ENCODE assay signal across 9 cellular contexts in the genomic region with DNA sequence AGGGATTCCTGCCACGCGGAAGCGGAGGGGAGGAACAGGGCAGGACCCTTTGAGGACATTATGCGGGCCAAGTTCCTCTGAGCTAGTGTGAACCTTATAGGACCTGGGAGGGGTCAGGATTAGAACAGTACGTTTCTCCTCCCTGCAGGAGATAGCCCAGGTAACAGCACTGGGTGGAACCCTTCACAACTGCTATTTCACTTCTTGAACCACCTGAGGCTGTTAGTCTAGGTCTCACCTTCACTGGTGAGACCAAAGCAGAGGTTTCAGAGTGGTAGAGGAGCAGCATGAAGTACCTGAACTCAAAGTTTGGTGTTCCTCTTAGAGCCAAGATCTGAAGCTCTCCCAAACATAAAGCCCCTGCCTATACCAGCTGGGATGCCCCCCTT. TPM values are rescaled to one million over a fixed set of nuclear protein-coding genes. Genes with fewer than 3 reads are reported as not detected.
DNase-seq lines count a peak whose midpoint lies in the region; ATAC-seq and TF ChIP-seq lines count a peak whose summit lies in the region.
"Had no signal": no experiment of that assay in that cellular context is flagged by ENCODE, and none has a peak within 500 bp of the region (broad histone marks: within the 10 kb centered on the region; RNA-seq: fewer than 3 reads in every experiment).

No MANE protein-coding gene starts in this region.

- no peak overlapping the region for H3K23ac ChIP-seq in mesendoderm (ENCODE audit: low read length)

- peaks cover under 1% of the 10 kb centered on the region for H3K79me2 ChIP-seq in mesendoderm (ENCODE audit: control insufficient read depth, insufficient read depth, low read length)

- peaks cover 3% of the 10 kb centered on the region for H3K79me1 ChIP-seq in mesendoderm (ENCODE audit: low read length)

- H3K9me3 Mint-ChIP-seq in activated naive CD4-positive, alpha-beta T cell treated with anti-CD3 and anti-CD28 coated beads, Interleukin-2, amount 10 ng/mL, durations not matched to agents 7 days and 5 days: no peaks in the 10 kb centered on the region

- H2BK5ac ChIP-seq in mesendoderm (ENCODE audit: low read length): peak overlapping the region; percentile 11

- peak overlapping the region; percentile 85 for H3K56ac ChIP-seq in mesendoderm (ENCODE audit: low read length)

- in situ Hi-C loops in brain microvascular endothelial cell (cut with HindIII; ENCODE audit: low pct_ligation_motif_present, low sequenced_read_pairs): no loop called here

- no peak overlapping the region for H2BK15ac ChIP-seq in mesendoderm (replicated peaks; ENCODE audit: low read depth)

- no peaks in the 10 kb centered on the region for H3K27me3 Mint-ChIP-seq in activated naive CD4-positive, alpha-beta T cell treated with anti-CD3 and anti-CD28 coated beads, Interleukin-2, amount 10 ng/mL, durations not matched to agents 7 days and 5 days

- no peak for TF ChIP-seq POLR2A in upper lobe of left lung (IDR thresholded peaks at IDR 0.05)

- CTCF ChIA-PET in activated naive CD4-positive, alpha-beta T cell treated with anti-CD3 and anti-CD28 coated beads, Interleukin-2, amount 10 ng/mL, durations not matched to agents 7 days and 5 days (lab: Charles Lee): interaction anchor here (0.8 to 3.2 kb wide), 7 partner anchors 9 to 152 kb away, joined by 3 to 22 read pairs (median 3); partner anchors contain the start of genes ANKHD1, SRA1 and ZMAT2

- no peak for DNase-seq in activated naive CD4-positive, alpha-beta T cell treated with anti-CD3 and anti-CD28 coated beads, Interleukin-2, amount 10 ng/mL, durations not matched to agents 7 days and 5 days
- DNase-seq in activated naive CD4-positive, alpha-beta T cell (lab: John Stamatoyannopoulos, UW): no peak
- no peak for DNase-seq in brain microvascular endothelial cell
- no peak for DNase-seq in mesendoderm
- peak in 1 of 2 donors; percentile 88 for DNase-seq in upper lobe of left lung
- no peak for DNase-seq in posterior vena cava (ENCODE audit: low spot score)
- DNase-seq in iPS-NIHi7 (ENCODE audit: extremely low spot score): no peak
- DNase-seq in central memory CD4-positive, alpha-beta T cell: no peak

- peak overlapping the region; percentile 82 for H3K4me3 Mint-ChIP-seq in activated naive CD4-positive, alpha-beta T cell treated with anti-CD3 and anti-CD28 coated beads, Interleukin-2, amount 10 ng/mL, durations not matched to agents 7 days and 5 days

- H3K27ac ChIP-seq in brain microvascular endothelial cell (peak overlapping the region; percentile 70), mesendoderm (ENCODE audit: low read depth, low read length) (peak overlapping the region; percentile 41), upper lobe of left lung (peak overlapping the region; percentile 92 to 99 (median 94))

- peaks cover 51% of the 10 kb centered on the region for H3K36me3 Mint-ChIP-seq in activated naive CD4-positive, alpha-beta T cell treated with anti-CD3 and anti-CD28 coated beads, Interleukin-2, amount 10 ng/mL, durations not matched to agents 7 days and 5 days

- no peaks in the 10 kb centered on the region for H3K27me3 ChIP-seq in brain microvascular endothelial cell (replicated peaks)
- no peaks in the 10 kb centered on the region for H3K27me3 ChIP-seq in mesendoderm (ENCODE audit: insufficient read depth, low read length, poor library complexity)
- no peaks in the 10 kb centered on the region for H3K27me3 ChIP-seq in upper lobe of left lung

- peak overlapping the region; percentile 0 for H3K18ac ChIP-seq in mesendoderm (ENCODE audit: low read length)

- H3K9me3 ChIP-seq in upper lobe of left lung: no peaks in the 10 kb centered on the region

- no peak overlapping the region for H4K8ac ChIP-seq in mesendoderm (ENCODE audit: low read depth, low read length)

- H3K36me3 ChIP-seq in brain microvascular endothelial cell (replicated peaks) (peaks cover 30% of the 10 kb centered on the region), mesendoderm (ENCODE audit: control insufficient read depth, insufficient read depth, low read length) (peaks cover 4% of the 10 kb centered on the region), upper lobe of left lung (peaks cover 14 to 56% (median 33%) of the 10 kb centered on the region in 4 donors)

- H2AK5ac ChIP-seq in mesendoderm (ENCODE audit: low read length): peak overlapping the region; percentile 33

- H4K5ac ChIP-seq in mesendoderm (ENCODE audit: low read length): no peak overlapping the region

- peak; percentile 72 to 82 for ATAC-seq in upper lobe of left lung (ENCODE audit: low FRiP score in 2 of 2)

- peak overlapping the region; percentile 96 for H3K27ac Mint-ChIP-seq in activated naive CD4-positive, alpha-beta T cell treated with anti-CD3 and anti-CD28 coated beads, Interleukin-2, amount 10 ng/mL, durations not matched to agents 7 days and 5 days

- TF ChIP-seq EP300 in upper lobe of left lung (IDR thresholded peaks at IDR 0.05): peak in 1 of 4 donors; percentile 19

- H3K9ac ChIP-seq in mesendoderm (ENCODE audit: low read length): peak overlapping the region; percentile 54

- H3K4me2 ChIP-seq in mesendoderm (ENCODE audit: low read length): peak overlapping the region; percentile 63

- peaks cover 59% of the 10 kb centered on the region for H3K4me1 Mint-ChIP-seq in activated naive CD4-positive, alpha-beta T cell treated with anti-CD3 and anti-CD28 coated beads, Interleukin-2, amount 10 ng/mL, durations not matched to agents 7 days and 5 days

- no peak overlapping the region for H2BK120ac ChIP-seq in mesendoderm (ENCODE audit: low read depth, low read length)

- H3K4me3 ChIP-seq in brain microvascular endothelial cell (ENCODE audit: low read depth, low read length): peak overlapping the region; percentile 48
- H3K4me3 ChIP-seq in mesendoderm (ENCODE audit: low read length): no peak overlapping the region
- peak overlapping the region in 3 of 4 donors; percentile 51 to 66 (median 58) for H3K4me3 ChIP-seq in upper lobe of left lung

- TF ChIP-seq CTCF in brain microvascular endothelial cell (IDR thresholded peaks at IDR 0.05; ENCODE audit: low read depth, low read length, missing control alignments) (no peak), upper lobe of left lung (IDR thresholded peaks at IDR 0.05) (no peak)

- peaks cover 4% of the 10 kb centered on the region for H3K4me1 ChIP-seq in mesendoderm (ENCODE audit: control insufficient read depth, low read depth, low read length)
- peaks cover 34 to 46% (median 38%) of the 10 kb centered on the region in 4 donors for H3K4me1 ChIP-seq in upper lobe of left lung

- intact Hi-C loops in posterior vena cava (cut with DNase I): loop anchor here in 1 of 2 donors (5.0 kb wide), 1 partner anchor 94 kb away; no protein-coding TSS in a partner anchor

- peak overlapping the region; percentile 6 for H3K4ac ChIP-seq in mesendoderm (ENCODE audit: low read depth, low read length)

- no CpG with 5 or more reads among the region's 5 CpGs for WGBS in mesendoderm (ENCODE audit: extremely low coverage, insufficient coverage, low lambda C conversion rate)
- 17% methylated on average over 5 of the region's 5 CpGs; no CpG with 5 or more reads in 1 of the 2 donors for WGBS in upper lobe of left lung, 2 donors

RNA-seq across cellular contexts. Expression of gene EIF4EBP3, which starts 0.8 kb away (rescaled TPM):
- polyA plus RNA-seq in mesendoderm (2013, experiment 1 of 2): 13.5 TPM
- polyA plus RNA-seq in mesendoderm (2013, experiment 2 of 2): 13.7 TPM
- 10 to 100 TPM; 12.1 to 32.5 (median 21.0) TPM for total RNA-seq in upper lobe of left lung
- 10 to 100 TPM in 1 of 2 donors, 1 to 10 TPM in 1; 8.5 to 11.0 TPM for total RNA-seq in posterior vena cava
- total RNA-seq: RPMI7951 had no signal

RNA-seq across cellular contexts. Expression of gene SRA1, which starts 9.0 kb away (rescaled TPM):
- 33.0 TPM for polyA plus RNA-seq in mesendoderm (2013, experiment 1 of 2)
- polyA plus RNA-seq in mesendoderm (2013, experiment 2 of 2): 33.3 TPM
- 10 to 100 TPM; 23.1 to 31.6 (median 29.6) TPM for total RNA-seq in upper lobe of left lung
- total RNA-seq in posterior vena cava: 10 to 100 TPM; 27.9 to 28.0 TPM

RNA-seq across cellular contexts. Expression of gene APBB3, which starts 16.1 kb away (rescaled TPM):
- polyA plus RNA-seq in mesendoderm (2013, experiment 1 of 2): 5.6 TPM
- 4.8 TPM for polyA plus RNA-seq in mesendoderm (2013, experiment 2 of 2)
- total RNA-seq in upper lobe of left lung (100 to 1,000 TPM in 1 of 6 donors, 10 to 100 TPM in 5; 14.1 to 127 (median 28.4) TPM), posterior vena cava (10 to 100 TPM; 12.5 to 19.7 TPM)

RNA-seq across cellular contexts. Expression of gene SLC35A4, which starts 16.3 kb away (rescaled TPM):
- polyA plus RNA-seq in mesendoderm (2013, experiment 1 of 2): 96.0 TPM
- polyA plus RNA-seq in mesendoderm (2013, experiment 2 of 2): 90.8 TPM
- 10 to 100 TPM; 30.4 to 92.3 (median 56.7) TPM for total RNA-seq in upper lobe of left lung
- 10 to 100 TPM; 43.9 to 55.0 TPM for total RNA-seq in posterior vena cava

Comparison
In these comparisons a context has a peak if more than half of its experiments do, and no peak if none do; other contexts are left out.
1. H3K27ac ChIP-seq: peak in every context shown above with its lines; median percentile 94 in upper lobe of left lung; 70 in brain microvascular endothelial cell; 41 in mesendoderm.